In the genomic region with DNA sequence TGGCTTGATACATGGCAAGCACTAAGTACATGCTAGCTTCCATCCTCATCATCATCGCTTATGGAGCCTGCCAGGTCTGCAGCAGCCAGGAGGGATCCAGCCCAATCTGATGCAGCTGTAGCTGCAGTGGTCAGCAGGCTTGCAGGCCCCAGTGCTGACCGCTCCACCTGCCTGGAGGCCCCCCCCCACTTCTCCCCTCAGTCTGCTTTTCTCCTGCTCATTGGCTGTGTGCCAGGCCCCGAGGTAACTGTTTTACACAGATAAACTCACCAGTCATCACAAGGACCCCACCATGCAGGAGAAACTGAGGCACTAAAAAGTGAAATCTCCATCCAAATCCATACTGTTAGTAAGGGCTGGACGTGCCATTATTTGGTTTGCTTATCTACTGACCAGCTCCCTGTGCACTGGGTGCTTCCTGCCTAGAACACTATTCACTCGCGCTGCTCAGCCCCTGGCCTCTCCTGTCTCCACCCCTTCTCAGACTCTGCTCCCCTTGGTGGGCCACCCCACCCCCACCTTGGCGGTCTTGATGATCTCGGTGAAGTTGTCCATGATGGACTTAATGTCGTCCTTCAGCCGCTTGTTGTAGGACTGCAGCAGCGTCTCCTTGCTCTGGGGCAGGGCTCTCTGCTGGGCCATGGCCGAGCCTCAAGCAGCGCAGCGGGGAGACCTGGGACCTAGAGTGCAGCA, we compare ENCODE assay signal across 1 cellular context.
TF ChIP-seq lines count a peak whose summit lies in the region.

No MANE protein-coding gene starts in this region.

TF ChIP-seq in H1, 55 proteins besides CTCF, POLR2A, EP300 and RAD21:
- TF ChIP-seq NRF1 (IDR thresholded peaks at IDR 0.05; ENCODE audit: low read depth, low read length) (no peak), KDM4A (IDR thresholded peaks at IDR 0.05; ENCODE audit: low read depth, low read length, severe bottlenecking) (no peak), SRF (IDR thresholded peaks at IDR 0.05; ENCODE audit: low read depth, low read length) (no peak), TAF7 (optimal IDR thresholded peaks at IDR 0.05; ENCODE audit: borderline replicate concordance, low read depth, low read length) (no peak), CEBPB (IDR thresholded peaks at IDR 0.05; ENCODE audit: low read depth, low read length) (no peak), RNF2 (IDR thresholded peaks at IDR 0.05; ENCODE audit: borderline replicate concordance, low read depth, low read length, missing control alignments, poor library complexity, severe bottlenecking) (no peak), JUND (IDR thresholded peaks at IDR 0.05; ENCODE audit: low read length) (no peak), SP2 (IDR thresholded peaks at IDR 0.05; ENCODE audit: low read length) (no peak), EGR1 (IDR thresholded peaks at IDR 0.05; ENCODE audit: borderline replicate concordance, low read depth, low read length) (no peak), GTF2F1 (IDR thresholded peaks at IDR 0.05; ENCODE audit: borderline replicate concordance, low read depth, low read length) (no peak), SIX5 (IDR thresholded peaks at IDR 0.05; ENCODE audit: low read depth, low read length) (no peak), CTBP2 (IDR thresholded peaks at IDR 0.05; ENCODE audit: borderline replicate concordance, insufficient read depth, insufficient read length, low read length) (no peak)
- TF ChIP-seq, protein P1, sequence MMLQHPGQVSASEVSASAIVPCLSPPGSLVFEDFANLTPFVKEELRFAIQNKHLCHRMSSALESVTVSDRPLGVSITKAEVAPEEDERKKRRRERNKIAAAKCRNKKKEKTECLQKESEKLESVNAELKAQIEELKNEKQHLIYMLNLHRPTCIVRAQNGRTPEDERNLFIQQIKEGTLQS (IDR thresholded peaks at IDR 0.05; ENCODE audit: insufficient read depth, low read depth, low read length) = no peak
